Comparison of ENCODE assay signal across 2 cellular contexts in genomic region chr3:49339593-49339946, GRCh38.
TF ChIP-seq lines count a peak whose summit lies in the region.

No MANE protein-coding gene starts in this region.

TF ChIP-seq in HCT116, 20 proteins besides CTCF, POLR2A, EP300 and RAD21:
- TF ChIP-seq MAX (IDR thresholded peaks at IDR 0.05) (no peak), POLR2AphosphoS5 (IDR thresholded peaks at IDR 0.05; ENCODE audit: low read depth, low read length) (no peak)

TF ChIP-seq in HepG2, 621 proteins besides CTCF, POLR2A, EP300 and RAD21:
- 0 out of 2 replicates have a peak, but pooled peaks have one; percentile 20 for TF ChIP-seq SMAD1 (CRISPR knock-in tag; IDR thresholded peaks at IDR 0.05; ENCODE audit: borderline replicate concordance, low read depth)
- TF ChIP-seq CBFB (CRISPR knock-in tag; IDR thresholded peaks at IDR 0.05): no peak
- no peak for TF ChIP-seq ZNF383 (CRISPR knock-in tag; IDR thresholded peaks at IDR 0.05; ENCODE audit: borderline replicate concordance)
- TF ChIP-seq E2F5 (CRISPR knock-in tag; conservative IDR thresholded peaks at IDR 0.05): no peak
- no peak for TF ChIP-seq HMG20B (CRISPR knock-in tag; conservative IDR thresholded peaks at IDR 0.05)
- no peak for TF ChIP-seq AGO1 (IDR thresholded peaks at IDR 0.05; ENCODE audit: low read depth, low read length, poor library complexity, severe bottlenecking)
- TF ChIP-seq ZBTB39 (CRISPR knock-in tag; IDR thresholded peaks at IDR 0.05): no peak
- TF ChIP-seq CHD2 (IDR thresholded peaks at IDR 0.05; ENCODE audit: low read depth, low read length): no peak
- TF ChIP-seq ZSCAN22 (CRISPR knock-in tag; IDR thresholded peaks at IDR 0.05): no peak
- TF ChIP-seq ZSCAN31 (CRISPR knock-in tag; IDR thresholded peaks at IDR 0.05; ENCODE audit: low read depth): no peak
- TF ChIP-seq FLYWCH1 (CRISPR knock-in tag; IDR thresholded peaks at IDR 0.05): no peak
- 0 out of 2 replicates have a peak, but pooled peaks have one; percentile 2 for TF ChIP-seq AHDC1 (CRISPR knock-in tag; IDR thresholded peaks at IDR 0.05; ENCODE audit: borderline replicate concordance)
- no peak for TF ChIP-seq SOX5 (CRISPR knock-in tag; IDR thresholded peaks at IDR 0.05; ENCODE audit: borderline replicate concordance)
